1 cellular context compared by ENCODE assay signal in genomic region chr10:73867871-73868631, GRCh38.
TF ChIP-seq lines count a peak whose summit lies in the region.

No MANE protein-coding gene starts in this region.

TF ChIP-seq in H1, 55 proteins besides CTCF, POLR2A, EP300 and RAD21:
- no peak for TF ChIP-seq RNF2 (IDR thresholded peaks at IDR 0.05; ENCODE audit: borderline replicate concordance, low read depth, low read length, missing control alignments, poor library complexity, severe bottlenecking)
- no peak for TF ChIP-seq NANOG (IDR thresholded peaks at IDR 0.05; ENCODE audit: insufficient read depth, low read depth, low read length, poor library complexity, severe bottlenecking)
- TF ChIP-seq CHD2 (IDR thresholded peaks at IDR 0.05; ENCODE audit: low read length): no peak
- TF ChIP-seq CREB1 (IDR thresholded peaks at IDR 0.05): no peak
- no peak for TF ChIP-seq EGR1 (IDR thresholded peaks at IDR 0.05; ENCODE audit: borderline replicate concordance, low read depth, low read length)
- no peak for TF ChIP-seq TEAD4 (IDR thresholded peaks at IDR 0.05; ENCODE audit: low read depth, low read length)
- no peak for TF ChIP-seq CHD1 (IDR thresholded peaks at IDR 0.05; ENCODE audit: low read depth, low read length)
- no peak for TF ChIP-seq E2F6 (IDR thresholded peaks at IDR 0.05)
- TF ChIP-seq SAP30 (IDR thresholded peaks at IDR 0.05; ENCODE audit: insufficient read depth, insufficient replicate concordance, low read length): no peak
- TF ChIP-seq CBX5 (IDR thresholded peaks at IDR 0.05; ENCODE audit: low read depth, low read length): no peak
- no peak for TF ChIP-seq SIX5 (IDR thresholded peaks at IDR 0.05; ENCODE audit: low read depth, low read length)
- no peak for TF ChIP-seq RXRA (IDR thresholded peaks at IDR 0.05; ENCODE audit: insufficient read depth, low read depth, low read length)
- TF ChIP-seq GABPA (IDR thresholded peaks at IDR 0.05; ENCODE audit: borderline replicate concordance, insufficient read depth, low read length): no peak
- no peak for TF ChIP-seq MAX (IDR thresholded peaks at IDR 0.05)
- no peak for TF ChIP-seq TBP (IDR thresholded peaks at IDR 0.05; ENCODE audit: low read depth, low read length)
- no peak for TF ChIP-seq POU5F1 (IDR thresholded peaks at IDR 0.05; ENCODE audit: low read depth, low read length)
